8 cellular contexts compared by ENCODE assay signal in the genomic region with DNA sequence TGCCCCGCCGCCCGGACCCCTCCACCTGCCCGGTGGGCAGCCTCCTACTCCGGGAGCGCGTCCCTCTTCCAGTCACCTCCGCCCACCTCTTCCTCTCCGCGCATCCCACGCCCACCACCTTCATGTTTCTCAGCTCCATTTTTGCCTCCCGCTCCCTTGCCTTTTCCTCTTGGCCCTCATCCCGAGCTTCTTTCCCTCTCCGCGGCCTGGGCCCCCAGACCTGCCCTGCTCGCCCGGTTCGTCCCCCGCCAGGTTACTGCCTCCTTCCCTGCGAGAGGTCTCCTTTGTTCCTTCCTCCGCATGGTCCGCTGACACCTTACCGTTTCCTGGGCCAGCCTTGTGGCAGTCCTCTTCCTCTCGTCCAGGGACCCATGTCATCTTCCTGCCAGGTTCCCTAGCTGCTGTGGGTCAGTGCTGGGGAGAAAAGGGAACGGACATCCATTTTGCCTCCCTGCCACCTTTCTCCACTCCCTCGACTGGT. TPM values are rescaled to one million over a fixed set of nuclear protein-coding genes. Genes with fewer than 3 reads are reported as not detected.
DNase-seq lines count a peak whose midpoint lies in the region; ATAC-seq and TF ChIP-seq lines count a peak whose summit lies in the region.

No MANE protein-coding gene starts in this region.

- H3K4me3 Mint-ChIP-seq in activated T-helper 17 cell treated with anti-CD3 and anti-CD28 coated beads, Interleukin-2, amount 50 U/mL, for 72 hours, result peak overlapping the region; percentile 95

- intact Hi-C loops in left cardiac atrium (cut with DNase I), result no loop called here

- H3K27me3 Mint-ChIP-seq in activated T-helper 17 cell treated with anti-CD3 and anti-CD28 coated beads, Interleukin-2, amount 50 U/mL, for 72 hours, result no peaks in the 10 kb centered on the region

- DNase-seq in GM12864 (ENCODE audit: low read depth) (no peak), LNCaP clone FGC (ENCODE audit: low read depth) (no peak), left cardiac atrium (no peak), retinal pigment epithelial cell (ENCODE audit: low read depth) (no peak), midbrain (lab: John Stamatoyannopoulos, UW) (no peak)

- H3K4me1 Mint-ChIP-seq in activated T-helper 17 cell treated with anti-CD3 and anti-CD28 coated beads, Interleukin-2, amount 50 U/mL, for 72 hours, result peaks cover 41% of the 10 kb centered on the region

- H3K9me3 Mint-ChIP-seq in activated T-helper 17 cell treated with anti-CD3 and anti-CD28 coated beads, Interleukin-2, amount 50 U/mL, for 72 hours, result no peaks in the 10 kb centered on the region

- peaks cover 14% of the 10 kb centered on the region for H3K36me3 Mint-ChIP-seq in activated T-helper 17 cell treated with anti-CD3 and anti-CD28 coated beads, Interleukin-2, amount 50 U/mL, for 72 hours (ENCODE audit: low read depth)

- peak overlapping the region; percentile 87 for H3K27ac Mint-ChIP-seq in activated T-helper 17 cell treated with anti-CD3 and anti-CD28 coated beads, Interleukin-2, amount 50 U/mL, for 72 hours

- TF ChIP-seq CTCF in GM12864 (IDR thresholded peaks at IDR 0.05; ENCODE audit: low read depth, low read length, missing control alignments), result no peak
- no peak for TF ChIP-seq CTCF in LNCaP clone FGC (IDR thresholded peaks at IDR 0.05; ENCODE audit: control insufficient read depth, extremely low read depth, insufficient read depth)
- TF ChIP-seq CTCF in retinal pigment epithelial cell (conservative IDR thresholded peaks at IDR 0.05; ENCODE audit: low read depth, low read length), result no peak

- ATAC-seq in activated T-helper 17 cell treated with anti-CD3 and anti-CD28 coated beads, Interleukin-2, amount 50 U/mL, for 72 hours (replicated peaks), result peak; percentile 8
- ATAC-seq in left cardiac atrium (peak; percentile 5 to 23), HG03342 (IDR thresholded peaks at IDR 0.05; ENCODE audit: unreplicated experiment) (no peak), HG03521 (IDR thresholded peaks at IDR 0.05; ENCODE audit: unreplicated experiment) (no peak)

- H3K4me3 ChIP-seq in GM12864 (ENCODE audit: low read depth, low read length) (peak overlapping the region; percentile 69), LNCaP clone FGC (ENCODE audit: low read depth, low read length) (peak overlapping the region; percentile 67), retinal pigment epithelial cell (ENCODE audit: low read length) (peak overlapping the region; percentile 86)

RNA-seq across cellular contexts. Expression of gene QSOX1, which starts 0.6 kb away (rescaled TPM):
- 10 to 100 TPM; 41.6 to 46.8 TPM for total RNA-seq in activated T-helper 17 cell treated with anti-CD3 and anti-CD28 coated beads, Interleukin-2, amount 50 U/mL, for 72 hours
- total RNA-seq in left cardiac atrium, result 100 to 1,000 TPM; 226 to 328 TPM

Comparison
In these comparisons a context has a peak if more than half of its experiments do, and no peak if none do; other contexts are left out.
1. ATAC-seq: peak in activated T-helper 17 cell treated with anti-CD3 and anti-CD28 coated beads, Interleukin-2, amount 50 U/mL, for 72 hours (single experiment) and left cardiac atrium (2 of 2); none in HG03342 (single experiment) and HG03521 (single experiment).
2. RNA of gene QSOX1, which starts 0.6 kb away (total RNA-seq): 226 to 328 TPM in left cardiac atrium; 41.6 to 46.8 TPM in activated T-helper 17 cell treated with anti-CD3 and anti-CD28 coated beads, Interleukin-2, amount 50 U/mL, for 72 hours; every median in the first group is over 4 times any median in the second.
3. Peak in every context shown above with its lines, with median percentiles within 50 percentile points of each other: H3K4me3 ChIP-seq.